1 cellular context compared by ENCODE assay signal in the genomic region with DNA sequence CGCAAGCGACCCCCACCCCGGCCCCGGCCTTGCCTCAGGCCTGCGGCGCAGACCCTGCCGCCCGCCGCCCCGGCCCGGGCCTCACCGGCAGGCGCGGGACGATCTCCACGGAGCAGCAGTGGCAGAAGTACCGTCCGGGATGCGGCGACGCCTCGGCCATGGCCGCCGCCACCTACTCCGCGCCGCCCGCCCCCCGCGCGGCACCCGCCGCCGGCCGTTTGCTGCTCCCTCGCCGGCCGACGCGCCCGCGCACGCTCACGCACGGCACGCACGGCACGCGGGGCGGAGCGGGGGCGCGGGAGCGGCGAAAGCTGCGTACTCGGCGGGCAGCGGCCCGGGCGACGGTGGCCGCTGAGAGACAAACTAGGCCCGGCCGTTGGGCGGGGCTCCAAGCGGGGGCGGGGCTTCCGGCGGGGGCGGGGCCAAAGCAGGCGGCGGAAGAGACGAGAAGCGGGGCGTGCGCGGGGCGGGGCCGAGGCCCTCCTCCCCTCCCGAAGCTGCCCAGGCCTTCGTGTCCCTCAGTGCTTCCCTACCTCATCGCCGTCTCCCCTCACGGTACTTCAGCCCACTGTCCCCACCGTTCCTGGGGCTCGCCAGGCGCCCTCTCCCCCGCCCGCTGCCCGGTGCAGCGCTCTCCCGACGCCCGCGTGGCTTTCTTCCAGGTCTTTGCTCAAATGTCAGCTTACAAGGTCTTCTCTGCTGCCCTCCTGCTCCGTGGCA.
TF ChIP-seq lines count a peak whose summit lies in the region.

Gene RNF126 (minus strand): TSS at position 253 of the 720 bp plus-strand sequence. CDS start 93 bp downstream, at position 160.

TF ChIP-seq in K562, 482 proteins besides CTCF, POLR2A, EP300 and RAD21 (continued from another document and continues in another):
- TF ChIP-seq, protein P1, sequence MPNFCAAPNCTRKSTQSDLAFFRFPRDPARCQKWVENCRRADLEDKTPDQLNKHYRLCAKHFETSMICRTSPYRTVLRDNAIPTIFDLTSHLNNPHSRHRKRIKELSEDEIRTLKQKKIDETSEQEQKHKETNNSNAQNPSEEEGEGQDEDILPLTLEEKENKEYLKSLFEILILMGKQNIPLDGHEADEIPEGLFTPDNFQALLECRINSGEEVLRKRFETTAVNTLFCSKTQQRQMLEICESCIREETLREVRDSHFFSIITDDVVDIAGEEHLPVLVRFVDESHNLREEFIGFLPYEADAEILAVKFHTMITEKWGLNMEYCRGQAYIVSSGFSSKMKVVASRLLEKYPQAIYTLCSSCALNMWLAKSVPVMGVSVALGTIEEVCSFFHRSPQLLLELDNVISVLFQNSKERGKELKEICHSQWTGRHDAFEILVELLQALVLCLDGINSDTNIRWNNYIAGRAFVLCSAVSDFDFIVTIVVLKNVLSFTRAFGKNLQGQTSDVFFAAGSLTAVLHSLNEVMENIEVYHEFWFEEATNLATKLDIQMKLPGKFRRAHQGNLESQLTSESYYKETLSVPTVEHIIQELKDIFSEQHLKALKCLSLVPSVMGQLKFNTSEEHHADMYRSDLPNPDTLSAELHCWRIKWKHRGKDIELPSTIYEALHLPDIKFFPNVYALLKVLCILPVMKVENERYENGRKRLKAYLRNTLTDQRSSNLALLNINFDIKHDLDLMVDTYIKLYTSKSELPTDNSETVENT (CRISPR knock-in tag; IDR thresholded peaks at IDR 0.05): peak; percentile 79
- TF ChIP-seq ZBTB7A (IDR thresholded peaks at IDR 0.05; ENCODE audit: borderline replicate concordance, control insufficient read depth, low read depth, low read length) (peak; percentile 55; the same call in 1 of the 2 replicates), PHF20 (IDR thresholded peaks at IDR 0.05; ENCODE audit: partially characterized antibody) (peak; percentile 60), MAZ (CRISPR knock-in tag; conservative IDR thresholded peaks at IDR 0.05 in 1 of 2, IDR thresholded peaks at IDR 0.05 in 1 of 2) (peak in 1 of 2 experiments; percentile 68; a peak in 3 of 4 replicates), SAP30 (IDR thresholded peaks at IDR 0.05; ENCODE audit: borderline replicate concordance, insufficient read depth, low read depth, low read length, poor library complexity, severe bottlenecking) (peak; percentile 21), PURB (CRISPR knock-in tag; IDR thresholded peaks at IDR 0.05; ENCODE audit: low read depth) (no peak), NR2C2 (CRISPR knock-in tag; IDR thresholded peaks at IDR 0.05) (no peak), NR2C2 (tag; IDR thresholded peaks at IDR 0.05) (peak; percentile 45; the same call in 1 of the 2 replicates), CBX3 (IDR thresholded peaks at IDR 0.05; ENCODE audit: borderline replicate concordance in 1 of 2, low read length in 2 of 2) (peak in 1 of 2 experiments; percentile 35; a peak in 1 of 3 replicates), NONO (IDR thresholded peaks at IDR 0.05; ENCODE audit: low read depth in 2 of 2, low read length in 1 of 2) (peak in 1 of 2 experiments; percentile 76; a peak in 1 of 4 replicates), SUPT5H (IDR thresholded peaks at IDR 0.05) (0 out of 2 replicates have a peak, but pooled peaks have one; percentile 40), CBX2 (IDR thresholded peaks at IDR 0.05; ENCODE audit: insufficient read depth, low read length, poor library complexity, severe bottlenecking) (no peak), ATF1 (CRISPR knock-in tag; IDR thresholded peaks at IDR 0.05) (0 out of 2 replicates have a peak, but pooled peaks have one; percentile 11), ATF1 (tag; IDR thresholded peaks at IDR 0.05) (no peak; the same call in 1 of the 2 replicates), TRIM28 (IDR thresholded peaks at IDR 0.05) (peak; percentile 77; the same call in 1 of the 2 replicates), PRPF4 (IDR thresholded peaks at IDR 0.05; ENCODE audit: insufficient read depth, low read depth, low read length, poor library complexity, severe bottlenecking) (peak; percentile 50), ELF1 (tag; IDR thresholded peaks at IDR 0.05) (peak; percentile 65; the same call in 1 of the 2 replicates), E2F3 (CRISPR knock-in tag; IDR thresholded peaks at IDR 0.05) (peak; percentile 60; the same call in 1 of the 2 replicates), RBM15 (IDR thresholded peaks at IDR 0.05; ENCODE audit: insufficient read depth, low read length) (no peak), NFE2L1 (tag; IDR thresholded peaks at IDR 0.05; ENCODE audit: borderline replicate concordance, low read depth) (no peak), ZFX (CRISPR knock-in tag; IDR thresholded peaks at IDR 0.05) (0 out of 2 replicates have a peak, but pooled peaks have one; percentile 12), ZBTB1 (CRISPR knock-in tag; IDR thresholded peaks at IDR 0.05; ENCODE audit: borderline replicate concordance, low read depth) (peak; percentile 99), GABPB1 (CRISPR knock-in tag; IDR thresholded peaks at IDR 0.05) (peak; percentile 46; the same call in 1 of the 2 replicates), NEUROD1 (IDR thresholded peaks at IDR 0.05; ENCODE audit: borderline replicate concordance, low read depth, low read length, partially characterized antibody) (peak; percentile 45), KLF6 (CRISPR knock-in tag; IDR thresholded peaks at IDR 0.05; ENCODE audit: borderline replicate concordance) (no peak)
- TF ChIP-seq, protein P2, sequence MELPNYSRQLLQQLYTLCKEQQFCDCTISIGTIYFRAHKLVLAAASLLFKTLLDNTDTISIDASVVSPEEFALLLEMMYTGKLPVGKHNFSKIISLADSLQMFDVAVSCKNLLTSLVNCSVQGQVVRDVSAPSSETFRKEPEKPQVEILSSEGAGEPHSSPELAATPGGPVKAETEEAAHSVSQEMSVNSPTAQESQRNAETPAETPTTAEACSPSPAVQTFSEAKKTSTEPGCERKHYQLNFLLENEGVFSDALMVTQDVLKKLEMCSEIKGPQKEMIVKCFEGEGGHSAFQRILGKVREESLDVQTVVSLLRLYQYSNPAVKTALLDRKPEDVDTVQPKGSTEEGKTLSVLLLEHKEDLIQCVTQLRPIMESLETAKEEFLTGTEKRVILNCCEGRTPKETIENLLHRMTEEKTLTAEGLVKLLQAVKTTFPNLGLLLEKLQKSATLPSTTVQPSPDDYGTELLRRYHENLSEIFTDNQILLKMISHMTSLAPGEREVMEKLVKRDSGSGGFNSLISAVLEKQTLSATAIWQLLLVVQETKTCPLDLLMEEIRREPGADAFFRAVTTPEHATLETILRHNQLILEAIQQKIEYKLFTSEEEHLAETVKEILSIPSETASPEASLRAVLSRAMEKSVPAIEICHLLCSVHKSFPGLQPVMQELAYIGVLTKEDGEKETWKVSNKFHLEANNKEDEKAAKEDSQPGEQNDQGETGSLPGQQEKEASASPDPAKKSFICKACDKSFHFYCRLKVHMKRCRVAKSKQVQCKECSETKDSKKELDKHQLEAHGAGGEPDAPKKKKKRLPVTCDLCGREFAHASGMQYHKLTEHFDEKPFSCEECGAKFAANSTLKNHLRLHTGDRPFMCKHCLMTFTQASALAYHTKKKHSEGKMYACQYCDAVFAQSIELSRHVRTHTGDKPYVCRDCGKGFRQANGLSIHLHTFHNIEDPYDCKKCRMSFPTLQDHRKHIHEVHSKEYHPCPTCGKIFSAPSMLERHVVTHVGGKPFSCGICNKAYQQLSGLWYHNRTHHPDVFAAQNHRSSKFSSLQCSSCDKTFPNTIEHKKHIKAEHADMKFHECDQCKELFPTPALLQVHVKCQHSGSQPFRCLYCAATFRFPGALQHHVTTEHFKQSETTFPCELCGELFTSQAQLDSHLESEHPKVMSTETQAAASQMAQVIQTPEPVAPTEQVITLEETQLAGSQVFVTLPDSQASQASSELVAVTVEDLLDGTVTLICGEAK (IDR thresholded peaks at IDR 0.05): 0 out of 2 replicates have a peak, but pooled peaks have one; percentile 15
- TF ChIP-seq, protein P2 (CRISPR knock-in tag; IDR thresholded peaks at IDR 0.05): no peak
- TF ChIP-seq, protein P3, sequence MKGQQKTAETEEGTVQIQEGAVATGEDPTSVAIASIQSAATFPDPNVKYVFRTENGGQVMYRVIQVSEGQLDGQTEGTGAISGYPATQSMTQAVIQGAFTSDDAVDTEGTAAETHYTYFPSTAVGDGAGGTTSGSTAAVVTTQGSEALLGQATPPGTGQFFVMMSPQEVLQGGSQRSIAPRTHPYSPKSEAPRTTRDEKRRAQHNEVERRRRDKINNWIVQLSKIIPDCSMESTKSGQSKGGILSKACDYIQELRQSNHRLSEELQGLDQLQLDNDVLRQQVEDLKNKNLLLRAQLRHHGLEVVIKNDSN (CRISPR knock-in tag; IDR thresholded peaks at IDR 0.05): no peak; the same call in 1 of the 2 replicates
- TF ChIP-seq, protein P4, sequence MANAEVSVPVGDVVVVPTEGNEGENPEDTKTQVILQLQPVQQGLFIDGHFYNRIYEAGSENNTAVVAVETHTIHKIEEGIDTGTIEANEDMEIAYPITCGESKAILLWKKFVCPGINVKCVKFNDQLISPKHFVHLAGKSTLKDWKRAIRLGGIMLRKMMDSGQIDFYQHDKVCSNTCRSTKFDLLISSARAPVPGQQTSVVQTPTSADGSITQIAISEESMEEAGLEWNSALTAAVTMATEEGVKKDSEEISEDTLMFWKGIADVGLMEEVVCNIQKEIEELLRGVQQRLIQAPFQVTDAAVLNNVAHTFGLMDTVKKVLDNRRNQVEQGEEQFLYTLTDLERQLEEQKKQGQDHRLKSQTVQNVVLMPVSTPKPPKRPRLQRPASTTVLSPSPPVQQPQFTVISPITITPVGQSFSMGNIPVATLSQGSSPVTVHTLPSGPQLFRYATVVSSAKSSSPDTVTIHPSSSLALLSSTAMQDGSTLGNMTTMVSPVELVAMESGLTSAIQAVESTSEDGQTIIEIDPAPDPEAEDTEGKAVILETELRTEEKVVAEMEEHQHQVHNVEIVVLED (CRISPR knock-in tag; IDR thresholded peaks at IDR 0.05): peak; percentile 99
- TF ChIP-seq, protein P5, sequence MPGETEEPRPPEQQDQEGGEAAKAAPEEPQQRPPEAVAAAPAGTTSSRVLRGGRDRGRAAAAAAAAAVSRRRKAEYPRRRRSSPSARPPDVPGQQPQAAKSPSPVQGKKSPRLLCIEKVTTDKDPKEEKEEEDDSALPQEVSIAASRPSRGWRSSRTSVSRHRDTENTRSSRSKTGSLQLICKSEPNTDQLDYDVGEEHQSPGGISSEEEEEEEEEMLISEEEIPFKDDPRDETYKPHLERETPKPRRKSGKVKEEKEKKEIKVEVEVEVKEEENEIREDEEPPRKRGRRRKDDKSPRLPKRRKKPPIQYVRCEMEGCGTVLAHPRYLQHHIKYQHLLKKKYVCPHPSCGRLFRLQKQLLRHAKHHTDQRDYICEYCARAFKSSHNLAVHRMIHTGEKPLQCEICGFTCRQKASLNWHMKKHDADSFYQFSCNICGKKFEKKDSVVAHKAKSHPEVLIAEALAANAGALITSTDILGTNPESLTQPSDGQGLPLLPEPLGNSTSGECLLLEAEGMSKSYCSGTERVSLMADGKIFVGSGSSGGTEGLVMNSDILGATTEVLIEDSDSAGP (CRISPR knock-in tag; IDR thresholded peaks at IDR 0.05): 0 out of 2 replicates have a peak, but pooled peaks have one; percentile 52
- TF ChIP-seq, protein P6, sequence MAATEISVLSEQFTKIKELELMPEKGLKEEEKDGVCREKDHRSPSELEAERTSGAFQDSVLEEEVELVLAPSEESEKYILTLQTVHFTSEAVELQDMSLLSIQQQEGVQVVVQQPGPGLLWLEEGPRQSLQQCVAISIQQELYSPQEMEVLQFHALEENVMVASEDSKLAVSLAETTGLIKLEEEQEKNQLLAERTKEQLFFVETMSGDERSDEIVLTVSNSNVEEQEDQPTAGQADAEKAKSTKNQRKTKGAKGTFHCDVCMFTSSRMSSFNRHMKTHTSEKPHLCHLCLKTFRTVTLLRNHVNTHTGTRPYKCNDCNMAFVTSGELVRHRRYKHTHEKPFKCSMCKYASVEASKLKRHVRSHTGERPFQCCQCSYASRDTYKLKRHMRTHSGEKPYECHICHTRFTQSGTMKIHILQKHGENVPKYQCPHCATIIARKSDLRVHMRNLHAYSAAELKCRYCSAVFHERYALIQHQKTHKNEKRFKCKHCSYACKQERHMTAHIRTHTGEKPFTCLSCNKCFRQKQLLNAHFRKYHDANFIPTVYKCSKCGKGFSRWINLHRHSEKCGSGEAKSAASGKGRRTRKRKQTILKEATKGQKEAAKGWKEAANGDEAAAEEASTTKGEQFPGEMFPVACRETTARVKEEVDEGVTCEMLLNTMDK (IDR thresholded peaks at IDR 0.05; ENCODE audit: borderline replicate concordance, insufficient read depth, low read depth, low read length, poor library complexity, severe bottlenecking): no peak
- TF ChIP-seq, protein P7, sequence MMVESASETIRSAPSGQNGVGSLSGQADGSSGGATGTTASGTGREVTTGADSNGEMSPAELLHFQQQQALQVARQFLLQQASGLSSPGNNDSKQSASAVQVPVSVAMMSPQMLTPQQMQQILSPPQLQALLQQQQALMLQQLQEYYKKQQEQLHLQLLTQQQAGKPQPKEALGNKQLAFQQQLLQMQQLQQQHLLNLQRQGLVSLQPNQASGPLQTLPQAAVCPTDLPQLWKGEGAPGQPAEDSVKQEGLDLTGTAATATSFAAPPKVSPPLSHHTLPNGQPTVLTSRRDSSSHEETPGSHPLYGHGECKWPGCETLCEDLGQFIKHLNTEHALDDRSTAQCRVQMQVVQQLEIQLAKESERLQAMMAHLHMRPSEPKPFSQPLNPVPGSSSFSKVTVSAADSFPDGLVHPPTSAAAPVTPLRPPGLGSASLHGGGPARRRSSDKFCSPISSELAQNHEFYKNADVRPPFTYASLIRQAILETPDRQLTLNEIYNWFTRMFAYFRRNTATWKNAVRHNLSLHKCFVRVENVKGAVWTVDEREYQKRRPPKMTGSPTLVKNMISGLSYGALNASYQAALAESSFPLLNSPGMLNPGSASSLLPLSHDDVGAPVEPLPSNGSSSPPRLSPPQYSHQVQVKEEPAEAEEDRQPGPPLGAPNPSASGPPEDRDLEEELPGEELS (CRISPR knock-in tag; IDR thresholded peaks at IDR 0.05; ENCODE audit: borderline replicate concordance): 0 out of 2 replicates have a peak, but pooled peaks have one; percentile 35
